In the genomic region with DNA sequence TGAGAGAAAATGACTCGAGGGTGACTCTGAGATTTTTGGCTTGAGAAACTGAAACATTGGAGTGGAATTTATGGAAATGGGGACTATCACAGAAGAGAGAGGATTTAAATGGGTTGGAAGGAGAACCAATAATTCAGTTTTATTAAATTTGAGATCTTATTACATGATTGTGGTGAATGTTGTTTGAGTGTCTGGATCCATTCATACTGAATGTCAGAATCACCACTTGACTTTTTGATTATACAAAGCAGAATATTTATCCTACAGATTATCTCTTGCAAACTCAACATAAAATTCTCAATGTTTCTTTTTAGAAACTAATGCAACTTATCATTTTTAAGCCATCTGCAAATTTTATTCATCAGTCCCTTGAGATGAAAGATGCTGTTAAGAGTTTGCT, we compare ENCODE assay signal across 20 cellular contexts.
"Had no signal": no experiment of that assay in that cellular context is flagged by ENCODE, and none has a peak within 500 bp of the region (broad histone marks: within the 10 kb centered on the region; RNA-seq: fewer than 3 reads in every experiment).

No MANE protein-coding gene starts in this region.

- H3K36me3 ChIP-seq: esophagus muscularis mucosa, gastrocnemius medialis, heart right ventricle, left lung, lower lobe of right lung had no signal

- H3K9me3 ChIP-seq: gastrocnemius medialis had no signal

- H3K27me3 ChIP-seq: dorsolateral prefrontal cortex, esophagus muscularis mucosa, gastrocnemius medialis, heart right ventricle, left lung had no signal

- H3K4me1 ChIP-seq: esophagus muscularis mucosa, gastrocnemius medialis, heart right ventricle, left lung, lower lobe of right lung had no signal

- H3K4me3 ChIP-seq: coronary artery, dorsolateral prefrontal cortex, esophagus muscularis mucosa, gastrocnemius medialis, heart right ventricle, left lung, lower lobe of right lung, mucosa of descending colon had no signal

- DNase-seq: dermis blood vessel endothelial cell; dorsolateral prefrontal cortex; effector CD4-positive, alpha-beta T cell; effector memory CD4-positive, alpha-beta T cell; foreskin melanocyte; gastrocnemius medialis; glutamatergic neuron; head of caudate nucleus; heart right ventricle; hippocampal formation; left cardiac atrium; left lung; left ventricle myocardium superior; lower lobe of right lung; mesenchymal stem cell; mucosa of descending colon; naive B cell; naive thymus-derived CD8-positive, alpha-beta T cell had no signal

- H3K27ac ChIP-seq: coronary artery, dorsolateral prefrontal cortex, esophagus muscularis mucosa, gastrocnemius medialis, heart right ventricle, left lung, lower lobe of right lung had no signal
